Comparison of ENCODE assay signal across 1 cellular context in the genomic region with DNA sequence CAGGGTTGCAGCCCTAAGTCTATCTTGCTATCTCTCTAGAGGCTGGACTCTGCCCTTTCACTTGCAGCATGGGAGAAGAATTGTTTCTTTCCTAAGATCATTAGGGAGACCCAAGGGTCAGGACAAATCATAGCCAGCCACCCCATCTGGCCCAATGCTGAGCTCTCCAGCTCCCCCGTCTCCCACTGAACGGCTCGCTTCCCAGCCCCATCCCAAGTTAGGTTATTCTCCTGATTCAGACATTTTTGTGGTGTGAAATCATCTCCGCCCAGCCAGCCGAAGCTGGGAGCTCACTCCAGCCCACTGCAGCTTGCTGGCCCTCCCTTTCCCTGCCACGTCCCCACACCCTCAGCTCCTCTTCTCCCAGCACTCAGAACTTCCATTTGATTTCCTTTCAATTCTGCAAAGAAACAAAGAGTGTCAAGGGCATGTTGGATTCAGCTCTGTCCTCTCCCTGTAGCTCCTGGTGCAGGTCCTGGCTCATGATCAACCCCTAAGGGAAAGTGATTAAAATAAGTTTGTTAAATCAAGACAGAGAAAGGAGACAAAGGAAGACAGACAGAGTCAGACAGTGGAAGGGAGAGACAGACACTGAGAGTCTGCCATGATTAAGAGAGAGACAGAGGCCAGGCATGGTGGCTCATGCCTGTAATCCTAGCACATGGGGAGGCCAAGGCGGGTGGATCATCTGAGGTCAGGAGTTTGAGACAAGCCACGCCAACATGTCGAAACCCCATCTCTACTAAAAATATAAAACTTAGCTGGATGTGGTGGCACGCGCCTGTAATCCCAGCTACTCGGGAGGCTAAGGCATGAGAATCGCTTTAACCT.
TF ChIP-seq lines count a peak whose summit lies in the region.

No MANE protein-coding gene starts in this region.

TF ChIP-seq in HCT116, 20 proteins besides CTCF, POLR2A, EP300 and RAD21:
- TF ChIP-seq FOSL1 (IDR thresholded peaks at IDR 0.05; ENCODE audit: low read depth) (peak; percentile 4; the same call in 1 of the 2 replicates), ELF1 (IDR thresholded peaks at IDR 0.05; ENCODE audit: borderline replicate concordance, low read depth) (no peak), ZBTB33 (IDR thresholded peaks at IDR 0.05; ENCODE audit: extremely low read depth, insufficient replicate concordance, low read length) (no peak)
